In genomic region chr12:95582230-95583058, GRCh38 we compare ENCODE assay signal across 7 cellular contexts. TPM values are rescaled to one million over a fixed set of nuclear protein-coding genes. Genes with fewer than 3 reads are reported as not detected.
A peak's percentile ranks its signal among the peaks of the same experiment; 100 is the strongest.
DNase-seq lines count a peak whose midpoint lies in the region; ATAC-seq and TF ChIP-seq lines count a peak whose summit lies in the region.

No MANE protein-coding gene starts in this region.

- H3K9me3 ChIP-seq in IMR-90 (ENCODE audit: control insufficient read depth, insufficient read depth, low read length) (no peaks in the 10 kb centered on the region), Panc1 (ENCODE audit: control insufficient read depth, insufficient read depth, low read depth, low read length) (no peaks in the 10 kb centered on the region), testis (no peaks in the 10 kb centered on the region)

- no peaks in the 10 kb centered on the region for H3K79me1 ChIP-seq in IMR-90 (ENCODE audit: low read depth in 1 of 2, low read length in 2 of 2)

- peak; percentile 89 for TF ChIP-seq RAD21 in IMR-90 (IDR thresholded peaks at IDR 0.05; ENCODE audit: low read length)

- H2BK120ac ChIP-seq in IMR-90 (ENCODE audit: low read depth, low read length) = peak overlapping the region; percentile 82

- peak overlapping the region; percentile 66 for H3K4ac ChIP-seq in IMR-90 (ENCODE audit: low read depth, low read length)

- peak overlapping the region; percentile 75; the same call in 1 of the 2 replicates for H2AK5ac ChIP-seq in IMR-90 (ENCODE audit: low read depth, low read length)

- no peak overlapping the region for H2AK9ac ChIP-seq in IMR-90 (replicated peaks; ENCODE audit: low read depth, low read length, poor library complexity)

- H3K4me2 ChIP-seq in IMR-90 (ENCODE audit: low read depth, low read length) = no peak overlapping the region

- H4K8ac ChIP-seq in IMR-90 (ENCODE audit: low read depth in 2 of 2, low read length in 2 of 2) = peak overlapping the region in 1 of 2 experiments; percentile 60; a peak in 2 of 4 replicates

- H3K4me3 ChIP-seq in IMR-90 (ENCODE audit: insufficient read depth, low read depth, low read length) (no peak overlapping the region), Panc1 (ENCODE audit: low read depth in 2 of 2, low read length in 2 of 2) (no peak overlapping the region), testis (no peak overlapping the region)

- no peak overlapping the region for H2BK15ac ChIP-seq in IMR-90 (ENCODE audit: low read depth, low read length)

- BruUV-seq in IMR-90 (replicated peaks; lab: Mats Ljungman, UMichigan) (no TSS peak), Panc1 (replicated peaks; lab: Mats Ljungman, UMichigan) (no TSS peak)

- CTCF ChIA-PET in IMR-90 (lab: Yijun Ruan, JAX) (interaction anchor here (0.6 to 1.6 kb wide), 14 partner anchors 12 to 267 kb away, joined by 3 to 7 read pairs (median 3); no protein-coding TSS in a partner anchor), Panc1 (lab: Charles Lee) (interaction anchor here (0.6 to 1.1 kb wide), 4 partner anchors 25 to 336 kb away, joined by 3 to 4 read pairs (median 3); no protein-coding TSS in a partner anchor)

- TF ChIP-seq POLR2A in IMR-90 (IDR thresholded peaks at IDR 0.05; ENCODE audit: low read depth, low read length) = no peak
- no peak for TF ChIP-seq POLR2A in testis (IDR thresholded peaks at IDR 0.05)

- no peak overlapping the region for H3K23ac ChIP-seq in IMR-90 (ENCODE audit: low read depth, low read length)

- no peak overlapping the region for H3K14ac ChIP-seq in IMR-90 (replicated peaks; ENCODE audit: low read depth, low read length)

- WGBS in IMR-90 (ENCODE audit: extremely low coverage in 2 of 2, insufficient read length in 1 of 2), 2 experiments = no CpG with 5 or more reads among the region's 8 CpGs
- 52 to 56% methylated on average over 8 of the region's 8 CpGs for WGBS in testis, 2 donors

- H3K4me1 ChIP-seq in IMR-90 (ENCODE audit: control insufficient read depth, insufficient read depth, low read length) = peaks cover 3% of the 10 kb centered on the region
- no peaks in the 10 kb centered on the region for H3K4me1 ChIP-seq in Panc1 (ENCODE audit: control insufficient read depth, insufficient read depth, low read length)
- H3K4me1 ChIP-seq in testis = no peaks in the 10 kb centered on the region

- TF ChIP-seq CTCF in IMR-90 (conservative IDR thresholded peaks at IDR 0.05; ENCODE audit: low read depth, low read length) = peak; percentile 85
- peak; percentile 65; the same call in 1 of the 2 replicates for TF ChIP-seq CTCF in Panc1 (IDR thresholded peaks at IDR 0.05)
- TF ChIP-seq CTCF in testis (IDR thresholded peaks at IDR 0.05) = peak in 1 of 3 experiments; percentile 37

- intact Hi-C loops in IMR-90 (cut with micrococcal nuclease) (loop anchor here (1.0 to 10.0 kb wide), 5 partner anchors 40 to 416 kb away; no protein-coding TSS in a partner anchor), Panc1 (cut with micrococcal nuclease; ENCODE audit: unreplicated experiment) (loop anchor here (1.0 kb wide), 1 partner anchor 233 kb away; no protein-coding TSS in a partner anchor), testis (cut with DNase I; ENCODE audit: low total_unique reads) (no loop called here)

- POLR2A ChIA-PET in IMR-90 (lab: Charles Lee; ENCODE audit: unreplicated experiment) (interaction anchor here (0.5 kb wide), 1 partner anchor 86 kb away, joined by 4 read pairs; no protein-coding TSS in a partner anchor), Panc1 (lab: Charles Lee) (no interaction called here)

- dilution Hi-C loops in IMR-90 (cut with HindIII; ENCODE audit: low sequenced_read_pairs, unreplicated experiment) = no loop called here

- H3K18ac ChIP-seq in IMR-90 (ENCODE audit: low read depth, low read length) = no peak overlapping the region; the same call in 1 of the 2 replicates

- H4K91ac ChIP-seq in IMR-90 (ENCODE audit: insufficient read depth, low read depth, low read length) = peak overlapping the region; percentile 68; the same call in 1 of the 2 replicates

- H3K9ac ChIP-seq in IMR-90 (ENCODE audit: low read depth, low read length) = no peak overlapping the region

- no peaks in the 10 kb centered on the region for H4K20me1 ChIP-seq in IMR-90 (ENCODE audit: insufficient read depth, low read length)

- peak; percentile 88 for ATAC-seq in IMR-90 (ENCODE audit: low read depth)
- peak; percentile 85 for ATAC-seq in Panc1
- no peak for ATAC-seq in HG03039 (IDR thresholded peaks at IDR 0.05; ENCODE audit: unreplicated experiment)

- no peak overlapping the region for H2BK5ac ChIP-seq in IMR-90 (ENCODE audit: low read depth, low read length, poor library complexity, severe bottlenecking)

- no peaks in the 10 kb centered on the region for H3K9me1 ChIP-seq in IMR-90 (ENCODE audit: insufficient read depth, low read length)

- H3K27me3 ChIP-seq in IMR-90 (ENCODE audit: control insufficient read depth, insufficient read depth, low read length) = no peaks in the 10 kb centered on the region
- no peaks in the 10 kb centered on the region for H3K27me3 ChIP-seq in Panc1 (ENCODE audit: control insufficient read depth, insufficient read depth, low read length)
- H3K27me3 ChIP-seq in testis = no peaks in the 10 kb centered on the region

- H2BK20ac ChIP-seq in IMR-90 (ENCODE audit: low read depth, low read length) = peak overlapping the region; percentile 80

- no peak overlapping the region for H2AFZ ChIP-seq in IMR-90 (replicated peaks; ENCODE audit: low read length, poor library complexity)

- in situ Hi-C loops in IMR-90 (cut with MboI; ENCODE audit: low sequenced_read_pairs) (loop anchor here (5.0 kb wide), 1 partner anchor 235 kb away; no protein-coding TSS in a partner anchor), Panc1 (cut with HindIII; ENCODE audit: low pct_unique_long_range_greater_than_20kb, low sequenced_read_pairs) (no loop called here)

- H3K56ac ChIP-seq in IMR-90 (ENCODE audit: extremely low read depth, insufficient read depth, low read length) = no peak overlapping the region

- no peak overlapping the region for H3K27ac ChIP-seq in IMR-90 (ENCODE audit: insufficient read depth, low read length)
- no peak overlapping the region for H3K27ac ChIP-seq in Panc1 (ENCODE audit: low read length)
- H3K27ac ChIP-seq in testis = no peak overlapping the region

- DNase-seq in IMR-90 (peak; percentile 77), Panc1 (ENCODE audit: low read depth, low spot score) (no peak), globus pallidus (ENCODE audit: low spot score) (peak; percentile 26), smooth muscle cell of the brain vasculature (ENCODE audit: low read depth, low spot score) (peak; percentile 28), amygdala (lab: John Stamatoyannopoulos, UW) (no peak), testis (no peak)

- H4K5ac ChIP-seq in IMR-90 (ENCODE audit: low read depth, low read length) = peak overlapping the region; percentile 39; the same call in 1 of the 2 replicates

- H3K36me3 ChIP-seq in IMR-90 (ENCODE audit: control insufficient read depth, insufficient read depth, low read length) (no peaks in the 10 kb centered on the region), Panc1 (ENCODE audit: control insufficient read depth, insufficient read depth, low read length) (no peaks in the 10 kb centered on the region), testis (ENCODE audit: low read depth, missing control alignments) (no peaks in the 10 kb centered on the region)

TF ChIP-seq in IMR-90, 13 proteins besides CTCF, POLR2A, EP300 and RAD21:
- TF ChIP-seq CHD1 (IDR thresholded peaks at IDR 0.05; ENCODE audit: low read depth, low read length) (no peak), SMC3 (IDR thresholded peaks at IDR 0.05; ENCODE audit: low read depth, low read length) (peak; percentile 93)

RNA-seq across cellular contexts. Expression of gene USP44, which starts 31.2 kb away (rescaled TPM):
- 33.5 and 40.3 TPM in 2 replicates for total RNA-seq in IMR-90 (2012; rRNA removed)
- 10.3 and 13.0 TPM in 2 replicates for polyA plus RNA-seq in IMR-90 (2012; rRNA removed)
- 5.0 and 5.1 TPM in 2 replicates for polyA plus RNA-seq in IMR-90 (2012; cell fraction: cytosol; rRNA removed)
- polyA plus RNA-seq in IMR-90 (2012; cell fraction: nucleus; rRNA removed; ENCODE audit: low replicate concordance) = 6.5 and 43.3 TPM in 2 replicates
- 0.10 TPM for total RNA-seq in Panc1 (2021; ENCODE audit: unreplicated experiment)
- polyA plus RNA-seq in Panc1 (2012; ENCODE audit: insufficient read length) = not detected
- 10 to 100 TPM; 14.2 to 22.4 TPM for total RNA-seq in testis
- polyA plus RNA-seq in testis (ENCODE audit: insufficient read depth, low read depth, low replicate concordance) = 52.9 TPM

Comparison
In these comparisons a context has a peak if more than half of its experiments do, and no peak if none do; other contexts are left out.
1. DNase-seq: peak in IMR-90 (single experiment), globus pallidus (single experiment) and smooth muscle cell of the brain vasculature (single experiment); none in Panc1 (single experiment), amygdala (0 of 56) and testis (single experiment).
2. RNA of gene USP44, which starts 31.2 kb away (total RNA-seq): 33.5 to 40.3 TPM in IMR-90 and 14.2 to 22.4 TPM in testis; 0.10 TPM in Panc1 (single experiment); every median in the first group is over 10 times any median in the second.